3 cellular contexts compared by ENCODE assay signal in genomic region chr7:107983987-107984386, GRCh38. TPM values are rescaled to one million over a fixed set of nuclear protein-coding genes. Genes with fewer than 3 reads are reported as not detected.
"Had no signal": no experiment of that assay in that cellular context is flagged by ENCODE, and none has a peak within 500 bp of the region (broad histone marks: within the 10 kb centered on the region; RNA-seq: fewer than 3 reads in every experiment).

No MANE protein-coding gene starts in this region.

RNA-seq across cellular contexts. Expression of gene LAMB1, which starts 19.0 kb away (rescaled TPM):
- total RNA-seq: activated CD4-positive, alpha-beta T cell treated with anti-CD3 and anti-CD28 coated beads, Interleukin-2, amount 10 ng/mL, durations not matched to agents 7 days and 5 days; activated CD8-positive, alpha-beta T cell treated with anti-CD3 and anti-CD28 coated beads, Interleukin-2, amount 10 ng/mL, durations not matched to agents 7 days and 5 days; activated naive CD8-positive, alpha-beta T cell treated with anti-CD3 and anti-CD28 coated beads, Interleukin-2, amount 10 ng/mL, durations not matched to agents 7 days and 5 days had no signal
